In genomic region chr11:59550368-59550841, GRCh38 we compare ENCODE assay signal across 1 cellular context.
A peak's percentile ranks its signal among the peaks of the same experiment; 100 is the strongest.
TF ChIP-seq lines count a peak whose summit lies in the region.

No MANE protein-coding gene starts in this region.

TF ChIP-seq in K562, 482 proteins besides CTCF, POLR2A, EP300 and RAD21 (continued from another document and continues in another):
- TF ChIP-seq MGA (IDR thresholded peaks at IDR 0.05) (peak; percentile 63), PTTG1 (tag; IDR thresholded peaks at IDR 0.05; ENCODE audit: low read depth) (no peak), NEUROD1 (IDR thresholded peaks at IDR 0.05; ENCODE audit: borderline replicate concordance, low read depth, low read length, partially characterized antibody) (peak; percentile 37), ZNF584 (CRISPR knock-in tag; IDR thresholded peaks at IDR 0.05; ENCODE audit: low read depth) (peak; percentile 38; the same call in 1 of the 2 replicates), ZHX1 (conservative IDR thresholded peaks at IDR 0.05; ENCODE audit: low read length) (no peak), HINFP (tag; conservative IDR thresholded peaks at IDR 0.05; ENCODE audit: low read depth) (no peak), SETDB1 (IDR thresholded peaks at IDR 0.05; ENCODE audit: low read length) (no peak), KLF13 (tag; IDR thresholded peaks at IDR 0.05; ENCODE audit: borderline replicate concordance, low read depth) (no peak), ZNF23 (CRISPR knock-in tag; IDR thresholded peaks at IDR 0.05) (no peak), CXXC5 (CRISPR knock-in tag; IDR thresholded peaks at IDR 0.05) (peak; percentile 80), ZBTB11 (CRISPR knock-in tag; IDR thresholded peaks at IDR 0.05) (no peak), DPF2 (IDR thresholded peaks at IDR 0.05) (peak; percentile 17; the same call in 1 of the 2 replicates), DIDO1 (tag; IDR thresholded peaks at IDR 0.05; ENCODE audit: low read depth) (no peak), RERE (CRISPR knock-in tag; IDR thresholded peaks at IDR 0.05; ENCODE audit: borderline replicate concordance) (no peak), CSDE1 (IDR thresholded peaks at IDR 0.05) (peak in 1 of 2 experiments; percentile 83; a peak in 2 of 4 replicates), RNF2 (IDR thresholded peaks at IDR 0.05) (peak; percentile 81; the same call in 1 of the 2 replicates), ARHGAP35 (IDR thresholded peaks at IDR 0.05; ENCODE audit: partially characterized antibody) (no peak), POLR2H (tag; IDR thresholded peaks at IDR 0.05; ENCODE audit: low read depth) (peak; percentile 99), GABPB1 (CRISPR knock-in tag; IDR thresholded peaks at IDR 0.05) (peak; percentile 74; the same call in 1 of the 2 replicates), PRDM10 (IDR thresholded peaks at IDR 0.05; ENCODE audit: partially characterized antibody) (no peak), RBBP5 (IDR thresholded peaks at IDR 0.05; ENCODE audit: borderline replicate concordance, insufficient read depth, low read length, poor library complexity, severe bottlenecking) (peak; percentile 67)
